In genomic region chr6:126312013-126312665, GRCh38 we compare ENCODE assay signal across 8 cellular contexts. TPM values are rescaled to one million over a fixed set of nuclear protein-coding genes. Genes with fewer than 3 reads are reported as not detected.
DNase-seq lines count a peak whose midpoint lies in the region; ATAC-seq, FAIRE-seq and TF ChIP-seq lines count a peak whose summit lies in the region.

No MANE protein-coding gene starts in this region.

- no peak for FAIRE-seq in HTR-8/SVneo (lab: Jason Lieb, UNC)

- CTCF ChIA-PET in activated CD4-positive, alpha-beta T cell treated with anti-CD3 and anti-CD28 coated beads, Interleukin-2, amount 10 ng/mL, durations not matched to agents 7 days and 5 days (lab: Charles Lee): interaction anchor here (0.5 kb wide), 1 partner anchor 920 kb away, joined by 3 read pairs; no protein-coding TSS in a partner anchor

- peak; percentile 44; the same call in 1 of the 3 replicates for TF ChIP-seq CTCF in GM12872 (IDR thresholded peaks at IDR 0.05; ENCODE audit: insufficient read depth, low read depth, low read length)

- H3K27me3 Mint-ChIP-seq in activated CD4-positive, alpha-beta T cell treated with anti-CD3 and anti-CD28 coated beads, Interleukin-2, amount 10 ng/mL, durations not matched to agents 7 days and 5 days: peaks cover 12% of the 10 kb centered on the region

- H3K27ac Mint-ChIP-seq in activated CD4-positive, alpha-beta T cell treated with anti-CD3 and anti-CD28 coated beads, Interleukin-2, amount 10 ng/mL, durations not matched to agents 7 days and 5 days: no peak overlapping the region

- peak; percentile 6 for DNase-seq in HTR-8/SVneo (ENCODE audit: insufficient read length, low spot score)
- peak; percentile 2 to 32 for DNase-seq in dermis microvascular lymphatic vessel endothelial cell (ENCODE audit: low read depth in 2 of 2)
- DNase-seq in pons (ENCODE audit: low spot score): no peak
- no peak for DNase-seq in stimulated activated CD4-positive, alpha-beta T cell treated with anti-CD3 and anti-CD28 coated beads, Interleukin-4, amount 100 ng/mL, for 24 hours
- no peak for DNase-seq in amniotic stem cell (lab: John Stamatoyannopoulos, UW)
- no peak for DNase-seq in activated CD4-positive, alpha-beta T cell treated with anti-CD3 and anti-CD28 coated beads, Interleukin-2, amount 10 ng/mL, durations not matched to agents 7 days and 5 days

- peak; percentile 95 for ATAC-seq in GM21717 (IDR thresholded peaks at IDR 0.05; ENCODE audit: unreplicated experiment)

- no peak overlapping the region for H3K4me3 Mint-ChIP-seq in activated CD4-positive, alpha-beta T cell treated with anti-CD3 and anti-CD28 coated beads, Interleukin-2, amount 10 ng/mL, durations not matched to agents 7 days and 5 days

- POLR2A ChIA-PET in activated CD4-positive, alpha-beta T cell treated with anti-CD3 and anti-CD28 coated beads, Interleukin-2, amount 10 ng/mL, durations not matched to agents 7 days and 5 days (lab: Charles Lee): no interaction called here

- no peaks in the 10 kb centered on the region for H3K9me3 Mint-ChIP-seq in activated CD4-positive, alpha-beta T cell treated with anti-CD3 and anti-CD28 coated beads, Interleukin-2, amount 10 ng/mL, durations not matched to agents 7 days and 5 days

- no peaks in the 10 kb centered on the region for H3K36me3 Mint-ChIP-seq in activated CD4-positive, alpha-beta T cell treated with anti-CD3 and anti-CD28 coated beads, Interleukin-2, amount 10 ng/mL, durations not matched to agents 7 days and 5 days (ENCODE audit: low read depth)

- H3K4me1 Mint-ChIP-seq in activated CD4-positive, alpha-beta T cell treated with anti-CD3 and anti-CD28 coated beads, Interleukin-2, amount 10 ng/mL, durations not matched to agents 7 days and 5 days: no peaks in the 10 kb centered on the region

RNA-seq across cellular contexts. Expression of gene CENPW, which starts 27.8 kb away (rescaled TPM):
- total RNA-seq in dermis microvascular lymphatic vessel endothelial cell: 3.5 and 14.4 TPM in 2 replicates
- 10 to 100 TPM; 48.5 to 58.9 TPM for total RNA-seq in activated CD4-positive, alpha-beta T cell treated with anti-CD3 and anti-CD28 coated beads, Interleukin-2, amount 10 ng/mL, durations not matched to agents 7 days and 5 days

Comparison
In these comparisons a context has a peak if more than half of its experiments do, and no peak if none do; other contexts are left out.
1. DNase-seq: peak in HTR-8/SVneo (single experiment) and dermis microvascular lymphatic vessel endothelial cell (2 of 2); none in pons (single experiment), stimulated activated CD4-positive, alpha-beta T cell treated with anti-CD3 and anti-CD28 coated beads, Interleukin-4, amount 100 ng/mL, for 24 hours (single experiment), amniotic stem cell (single experiment) and activated CD4-positive, alpha-beta T cell treated with anti-CD3 and anti-CD28 coated beads, Interleukin-2, amount 10 ng/mL, durations not matched to agents 7 days and 5 days (single experiment).